2 cellular contexts compared by ENCODE assay signal in genomic region chr5:94558028-94558427, GRCh38.
A peak's percentile ranks its signal among the peaks of the same experiment; 100 is the strongest.
TF ChIP-seq lines count a peak whose summit lies in the region.

No MANE protein-coding gene starts in this region.

TF ChIP-seq in GM23338, 12 proteins besides CTCF, POLR2A, EP300 and RAD21 (continued from another document):
- TF ChIP-seq POLR2AphosphoS5 (IDR thresholded peaks at IDR 0.05; ENCODE audit: low read depth), result no peak
- no peak for TF ChIP-seq ETS1 (IDR thresholded peaks at IDR 0.05)
- no peak for TF ChIP-seq ZNF331 (CRISPR knock-in tag; IDR thresholded peaks at IDR 0.05; ENCODE audit: low read depth)
- TF ChIP-seq EZH2phosphoT487 (IDR thresholded peaks at IDR 0.05; ENCODE audit: unreplicated experiment), result no peak
- TF ChIP-seq JUNB (IDR thresholded peaks at IDR 0.05; ENCODE audit: unreplicated experiment), result no peak
- no peak for TF ChIP-seq STAT1 (IDR thresholded peaks at IDR 0.05; ENCODE audit: unreplicated experiment)
- no peak for TF ChIP-seq ZNF114 (CRISPR knock-in tag; IDR thresholded peaks at IDR 0.05)
- TF ChIP-seq ZNF462 (CRISPR knock-in tag; IDR thresholded peaks at IDR 0.05), result no peak
- TF ChIP-seq REST (IDR thresholded peaks at IDR 0.05; ENCODE audit: unreplicated experiment), result no peak
- TF ChIP-seq NANOG (IDR thresholded peaks at IDR 0.05; ENCODE audit: borderline replicate concordance), result no peak
TF ChIP-seq in GM23338: peak in this region for 0.

TF ChIP-seq in K562, 482 proteins besides CTCF, POLR2A, EP300 and RAD21:
- TF ChIP-seq, protein P1, sequence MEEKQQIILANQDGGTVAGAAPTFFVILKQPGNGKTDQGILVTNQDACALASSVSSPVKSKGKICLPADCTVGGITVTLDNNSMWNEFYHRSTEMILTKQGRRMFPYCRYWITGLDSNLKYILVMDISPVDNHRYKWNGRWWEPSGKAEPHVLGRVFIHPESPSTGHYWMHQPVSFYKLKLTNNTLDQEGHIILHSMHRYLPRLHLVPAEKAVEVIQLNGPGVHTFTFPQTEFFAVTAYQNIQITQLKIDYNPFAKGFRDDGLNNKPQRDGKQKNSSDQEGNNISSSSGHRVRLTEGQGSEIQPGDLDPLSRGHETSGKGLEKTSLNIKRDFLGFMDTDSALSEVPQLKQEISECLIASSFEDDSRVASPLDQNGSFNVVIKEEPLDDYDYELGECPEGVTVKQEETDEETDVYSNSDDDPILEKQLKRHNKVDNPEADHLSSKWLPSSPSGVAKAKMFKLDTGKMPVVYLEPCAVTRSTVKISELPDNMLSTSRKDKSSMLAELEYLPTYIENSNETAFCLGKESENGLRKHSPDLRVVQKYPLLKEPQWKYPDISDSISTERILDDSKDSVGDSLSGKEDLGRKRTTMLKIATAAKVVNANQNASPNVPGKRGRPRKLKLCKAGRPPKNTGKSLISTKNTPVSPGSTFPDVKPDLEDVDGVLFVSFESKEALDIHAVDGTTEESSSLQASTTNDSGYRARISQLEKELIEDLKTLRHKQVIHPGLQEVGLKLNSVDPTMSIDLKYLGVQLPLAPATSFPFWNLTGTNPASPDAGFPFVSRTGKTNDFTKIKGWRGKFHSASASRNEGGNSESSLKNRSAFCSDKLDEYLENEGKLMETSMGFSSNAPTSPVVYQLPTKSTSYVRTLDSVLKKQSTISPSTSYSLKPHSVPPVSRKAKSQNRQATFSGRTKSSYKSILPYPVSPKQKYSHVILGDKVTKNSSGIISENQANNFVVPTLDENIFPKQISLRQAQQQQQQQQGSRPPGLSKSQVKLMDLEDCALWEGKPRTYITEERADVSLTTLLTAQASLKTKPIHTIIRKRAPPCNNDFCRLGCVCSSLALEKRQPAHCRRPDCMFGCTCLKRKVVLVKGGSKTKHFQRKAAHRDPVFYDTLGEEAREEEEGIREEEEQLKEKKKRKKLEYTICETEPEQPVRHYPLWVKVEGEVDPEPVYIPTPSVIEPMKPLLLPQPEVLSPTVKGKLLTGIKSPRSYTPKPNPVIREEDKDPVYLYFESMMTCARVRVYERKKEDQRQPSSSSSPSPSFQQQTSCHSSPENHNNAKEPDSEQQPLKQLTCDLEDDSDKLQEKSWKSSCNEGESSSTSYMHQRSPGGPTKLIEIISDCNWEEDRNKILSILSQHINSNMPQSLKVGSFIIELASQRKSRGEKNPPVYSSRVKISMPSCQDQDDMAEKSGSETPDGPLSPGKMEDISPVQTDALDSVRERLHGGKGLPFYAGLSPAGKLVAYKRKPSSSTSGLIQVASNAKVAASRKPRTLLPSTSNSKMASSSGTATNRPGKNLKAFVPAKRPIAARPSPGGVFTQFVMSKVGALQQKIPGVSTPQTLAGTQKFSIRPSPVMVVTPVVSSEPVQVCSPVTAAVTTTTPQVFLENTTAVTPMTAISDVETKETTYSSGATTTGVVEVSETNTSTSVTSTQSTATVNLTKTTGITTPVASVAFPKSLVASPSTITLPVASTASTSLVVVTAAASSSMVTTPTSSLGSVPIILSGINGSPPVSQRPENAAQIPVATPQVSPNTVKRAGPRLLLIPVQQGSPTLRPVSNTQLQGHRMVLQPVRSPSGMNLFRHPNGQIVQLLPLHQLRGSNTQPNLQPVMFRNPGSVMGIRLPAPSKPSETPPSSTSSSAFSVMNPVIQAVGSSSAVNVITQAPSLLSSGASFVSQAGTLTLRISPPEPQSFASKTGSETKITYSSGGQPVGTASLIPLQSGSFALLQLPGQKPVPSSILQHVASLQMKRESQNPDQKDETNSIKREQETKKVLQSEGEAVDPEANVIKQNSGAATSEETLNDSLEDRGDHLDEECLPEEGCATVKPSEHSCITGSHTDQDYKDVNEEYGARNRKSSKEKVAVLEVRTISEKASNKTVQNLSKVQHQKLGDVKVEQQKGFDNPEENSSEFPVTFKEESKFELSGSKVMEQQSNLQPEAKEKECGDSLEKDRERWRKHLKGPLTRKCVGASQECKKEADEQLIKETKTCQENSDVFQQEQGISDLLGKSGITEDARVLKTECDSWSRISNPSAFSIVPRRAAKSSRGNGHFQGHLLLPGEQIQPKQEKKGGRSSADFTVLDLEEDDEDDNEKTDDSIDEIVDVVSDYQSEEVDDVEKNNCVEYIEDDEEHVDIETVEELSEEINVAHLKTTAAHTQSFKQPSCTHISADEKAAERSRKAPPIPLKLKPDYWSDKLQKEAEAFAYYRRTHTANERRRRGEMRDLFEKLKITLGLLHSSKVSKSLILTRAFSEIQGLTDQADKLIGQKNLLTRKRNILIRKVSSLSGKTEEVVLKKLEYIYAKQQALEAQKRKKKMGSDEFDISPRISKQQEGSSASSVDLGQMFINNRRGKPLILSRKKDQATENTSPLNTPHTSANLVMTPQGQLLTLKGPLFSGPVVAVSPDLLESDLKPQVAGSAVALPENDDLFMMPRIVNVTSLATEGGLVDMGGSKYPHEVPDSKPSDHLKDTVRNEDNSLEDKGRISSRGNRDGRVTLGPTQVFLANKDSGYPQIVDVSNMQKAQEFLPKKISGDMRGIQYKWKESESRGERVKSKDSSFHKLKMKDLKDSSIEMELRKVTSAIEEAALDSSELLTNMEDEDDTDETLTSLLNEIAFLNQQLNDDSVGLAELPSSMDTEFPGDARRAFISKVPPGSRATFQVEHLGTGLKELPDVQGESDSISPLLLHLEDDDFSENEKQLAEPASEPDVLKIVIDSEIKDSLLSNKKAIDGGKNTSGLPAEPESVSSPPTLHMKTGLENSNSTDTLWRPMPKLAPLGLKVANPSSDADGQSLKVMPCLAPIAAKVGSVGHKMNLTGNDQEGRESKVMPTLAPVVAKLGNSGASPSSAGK (IDR thresholded peaks at IDR 0.05), result no peak
- TF ChIP-seq SIN3B (IDR thresholded peaks at IDR 0.05; ENCODE audit: low read depth) (no peak), TAF7 (tag; IDR thresholded peaks at IDR 0.05) (0 out of 2 replicates have a peak, but pooled peaks have one; percentile 38), CBFA2T2 (conservative IDR thresholded peaks at IDR 0.05) (no peak), GTF2A2 (tag; IDR thresholded peaks at IDR 0.05) (peak; percentile 45; the same call in 1 of the 2 replicates), ZNF175 (CRISPR knock-in tag; IDR thresholded peaks at IDR 0.05; ENCODE audit: low read depth) (0 out of 2 replicates have a peak, but pooled peaks have one; percentile 28), YBX1 (IDR thresholded peaks at IDR 0.05) (no peak), MCM5 (IDR thresholded peaks at IDR 0.05; ENCODE audit: low read depth) (no peak), EP400 (IDR thresholded peaks at IDR 0.05) (no peak), YY1 (IDR thresholded peaks at IDR 0.05; ENCODE audit: borderline replicate concordance in 1 of 3, control insufficient read depth in 1 of 3, extremely low read depth in 1 of 3, insufficient read depth in 3 of 3, insufficient read length in 1 of 3, insufficient replicate concordance in 2 of 3, low read depth in 1 of 3, low read length in 2 of 3) (peak in 2 of 3 experiments; percentile 35 to 82), RHOXF2B (CRISPR knock-in tag; conservative IDR thresholded peaks at IDR 0.05) (no peak), TEAD4 (IDR thresholded peaks at IDR 0.05; ENCODE audit: low read length) (peak; percentile 34; the same call in 1 of the 2 replicates), TEAD4 (CRISPR knock-in tag; IDR thresholded peaks at IDR 0.05; ENCODE audit: borderline replicate concordance) (no peak)
- TF ChIP-seq, protein P2, sequence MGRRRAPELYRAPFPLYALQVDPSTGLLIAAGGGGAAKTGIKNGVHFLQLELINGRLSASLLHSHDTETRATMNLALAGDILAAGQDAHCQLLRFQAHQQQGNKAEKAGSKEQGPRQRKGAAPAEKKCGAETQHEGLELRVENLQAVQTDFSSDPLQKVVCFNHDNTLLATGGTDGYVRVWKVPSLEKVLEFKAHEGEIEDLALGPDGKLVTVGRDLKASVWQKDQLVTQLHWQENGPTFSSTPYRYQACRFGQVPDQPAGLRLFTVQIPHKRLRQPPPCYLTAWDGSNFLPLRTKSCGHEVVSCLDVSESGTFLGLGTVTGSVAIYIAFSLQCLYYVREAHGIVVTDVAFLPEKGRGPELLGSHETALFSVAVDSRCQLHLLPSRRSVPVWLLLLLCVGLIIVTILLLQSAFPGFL (CRISPR knock-in tag; IDR thresholded peaks at IDR 0.05), result no peak
